ENCODE assay signal across 1 cellular context in the genomic region with DNA sequence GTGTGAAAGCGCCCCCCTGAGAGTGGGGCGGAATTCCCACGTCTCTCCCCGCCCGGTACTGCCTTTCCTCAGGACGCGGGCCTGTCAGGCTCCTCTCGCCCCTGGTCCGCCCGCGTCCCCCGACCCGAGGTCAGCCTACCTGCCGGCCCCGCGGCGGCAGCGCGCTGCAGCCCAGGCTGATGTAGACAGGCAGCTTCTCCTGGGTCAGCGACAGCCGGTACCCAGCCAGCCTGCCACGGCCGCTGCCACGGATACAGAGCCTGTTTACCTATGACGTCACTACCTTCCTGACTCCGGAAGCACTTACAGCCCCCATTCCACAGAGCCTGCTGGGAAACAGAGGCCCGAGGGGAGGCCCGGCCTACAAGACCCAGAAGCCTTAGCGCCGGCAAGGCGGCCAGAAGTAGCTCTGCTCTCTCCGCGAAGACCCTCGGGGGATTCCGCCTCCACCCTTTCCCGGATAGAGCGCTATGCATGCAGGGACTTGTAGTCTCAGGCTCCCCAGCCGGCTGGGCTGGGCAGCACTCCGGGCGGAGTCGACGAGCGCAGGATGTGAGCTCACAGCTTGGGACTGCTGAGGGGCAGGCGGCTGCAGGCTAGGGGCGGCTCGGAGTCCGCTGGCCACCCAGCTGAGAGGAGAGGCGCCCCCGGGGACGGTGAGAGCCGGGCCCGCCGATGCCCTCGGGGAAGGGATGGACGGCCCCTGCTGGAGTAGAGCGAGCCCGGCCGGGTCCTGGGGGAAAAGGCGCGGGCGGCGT.
TF ChIP-seq lines count a peak whose summit lies in the region.

TSS of gene IFT20 (minus strand) at position 272 of the 758 bp plus-strand sequence. CDS start 3,487 bp downstream, outside the sequence.
A gene with protein sequence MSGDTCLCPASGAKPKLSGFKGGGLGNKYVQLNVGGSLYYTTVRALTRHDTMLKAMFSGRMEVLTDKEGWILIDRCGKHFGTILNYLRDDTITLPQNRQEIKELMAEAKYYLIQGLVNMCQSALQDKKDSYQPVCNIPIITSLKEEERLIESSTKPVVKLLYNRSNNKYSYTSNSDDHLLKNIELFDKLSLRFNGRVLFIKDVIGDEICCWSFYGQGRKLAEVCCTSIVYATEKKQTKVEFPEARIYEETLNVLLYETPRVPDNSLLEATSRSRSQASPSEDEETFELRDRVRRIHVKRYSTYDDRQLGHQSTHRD (plus strand): TSS at position 561 of the 758 bp plus-strand sequence. CDS start 3,761 bp downstream, outside the sequence.

TF ChIP-seq in HEK293, 187 proteins besides CTCF, POLR2A, EP300 and RAD21 (continued from another document and continues in another):
- TF ChIP-seq ZNF639 (tag by site-specific recombination; IDR thresholded peaks at IDR 0.05) (peak; percentile 90), ZBTB17 (tag by site-specific recombination; IDR thresholded peaks at IDR 0.05) (peak; percentile 98), ZNF211 (tag by site-specific recombination; IDR thresholded peaks at IDR 0.05; ENCODE audit: low read depth) (no peak), ZNF701 (tag by site-specific recombination; IDR thresholded peaks at IDR 0.05) (no peak), ZNF423 (tag by site-specific recombination; IDR thresholded peaks at IDR 0.05) (no peak), ZNF449 (tag by site-specific recombination; IDR thresholded peaks at IDR 0.05) (peak; percentile 73; the same call in 1 of the 2 replicates), ZNF155 (tag by site-specific recombination; IDR thresholded peaks at IDR 0.05) (no peak), ZNF707 (tag by site-specific recombination; IDR thresholded peaks at IDR 0.05) (no peak), RBAK (tag by site-specific recombination; IDR thresholded peaks at IDR 0.05) (no peak), ZNF785 (tag by site-specific recombination; IDR thresholded peaks at IDR 0.05) (no peak), MZF1 (tag by site-specific recombination; IDR thresholded peaks at IDR 0.05; ENCODE audit: borderline replicate concordance) (no peak), ZNF16 (tag by site-specific recombination; IDR thresholded peaks at IDR 0.05; ENCODE audit: low read depth) (no peak), ZNF610 (tag by site-specific recombination; IDR thresholded peaks at IDR 0.05; ENCODE audit: borderline replicate concordance) (no peak; the same call in 1 of the 2 replicates), EGR2 (tag by site-specific recombination; IDR thresholded peaks at IDR 0.05; ENCODE audit: low read depth) (peak; percentile 88; the same call in 1 of the 2 replicates), ZNF560 (tag by site-specific recombination; IDR thresholded peaks at IDR 0.05; ENCODE audit: borderline replicate concordance) (no peak), ZNF529 (tag by site-specific recombination; IDR thresholded peaks at IDR 0.05; ENCODE audit: insufficient replicate concordance) (no peak), KLF7 (tag by site-specific recombination; IDR thresholded peaks at IDR 0.05; ENCODE audit: borderline replicate concordance) (peak; percentile 66; the same call in 1 of the 2 replicates), ZNF132 (tag by site-specific recombination; IDR thresholded peaks at IDR 0.05; ENCODE audit: borderline replicate concordance) (no peak), ZNF600 (tag by site-specific recombination; IDR thresholded peaks at IDR 0.05) (peak; percentile 43; the same call in 1 of the 2 replicates), ZNF830 (tag by site-specific recombination; IDR thresholded peaks at IDR 0.05; ENCODE audit: low read depth) (no peak), ZSCAN4 (tag by site-specific recombination; IDR thresholded peaks at IDR 0.05) (0 out of 2 replicates have a peak, but pooled peaks have one; percentile 12), ZNF324 (tag by site-specific recombination; IDR thresholded peaks at IDR 0.05) (peak; percentile 66; the same call in 1 of the 2 replicates), TSHZ1 (tag by site-specific recombination; IDR thresholded peaks at IDR 0.05; ENCODE audit: borderline replicate concordance) (0 out of 2 replicates have a peak, but pooled peaks have one; percentile 57), ZNF140 (tag by site-specific recombination; IDR thresholded peaks at IDR 0.05) (no peak), ZNF747 (tag by site-specific recombination; IDR thresholded peaks at IDR 0.05) (no peak), ZNF121 (tag by site-specific recombination; IDR thresholded peaks at IDR 0.05) (no peak), KLF1 (tag by site-specific recombination; IDR thresholded peaks at IDR 0.05) (peak; percentile 10; the same call in 1 of the 2 replicates), ZNF501 (tag by site-specific recombination; IDR thresholded peaks at IDR 0.05) (peak; percentile 71), ZNF585B (tag by site-specific recombination; IDR thresholded peaks at IDR 0.05) (no peak), ZNF335 (tag by site-specific recombination; conservative IDR thresholded peaks at IDR 0.05) (peak; percentile 83), ZNF768 (tag by site-specific recombination; IDR thresholded peaks at IDR 0.05) (no peak), SP7 (tag by site-specific recombination; IDR thresholded peaks at IDR 0.05) (peak; percentile 86), ZNF37A (tag by site-specific recombination; IDR thresholded peaks at IDR 0.05) (no peak), KLF10 (tag by site-specific recombination; IDR thresholded peaks at IDR 0.05) (peak; percentile 63; the same call in 1 of the 2 replicates)
- TF ChIP-seq, protein P1, sequence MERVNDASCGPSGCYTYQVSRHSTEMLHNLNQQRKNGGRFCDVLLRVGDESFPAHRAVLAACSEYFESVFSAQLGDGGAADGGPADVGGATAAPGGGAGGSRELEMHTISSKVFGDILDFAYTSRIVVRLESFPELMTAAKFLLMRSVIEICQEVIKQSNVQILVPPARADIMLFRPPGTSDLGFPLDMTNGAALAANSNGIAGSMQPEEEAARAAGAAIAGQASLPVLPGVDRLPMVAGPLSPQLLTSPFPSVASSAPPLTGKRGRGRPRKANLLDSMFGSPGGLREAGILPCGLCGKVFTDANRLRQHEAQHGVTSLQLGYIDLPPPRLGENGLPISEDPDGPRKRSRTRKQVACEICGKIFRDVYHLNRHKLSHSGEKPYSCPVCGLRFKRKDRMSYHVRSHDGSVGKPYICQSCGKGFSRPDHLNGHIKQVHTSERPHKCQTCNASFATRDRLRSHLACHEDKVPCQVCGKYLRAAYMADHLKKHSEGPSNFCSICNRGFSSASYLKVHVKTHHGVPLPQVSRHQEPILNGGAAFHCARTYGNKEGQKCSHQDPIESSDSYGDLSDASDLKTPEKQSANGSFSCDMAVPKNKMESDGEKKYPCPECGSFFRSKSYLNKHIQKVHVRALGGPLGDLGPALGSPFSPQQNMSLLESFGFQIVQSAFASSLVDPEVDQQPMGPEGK (tag by site-specific recombination; IDR thresholded peaks at IDR 0.05): peak; percentile 65
- TF ChIP-seq, protein P2, sequence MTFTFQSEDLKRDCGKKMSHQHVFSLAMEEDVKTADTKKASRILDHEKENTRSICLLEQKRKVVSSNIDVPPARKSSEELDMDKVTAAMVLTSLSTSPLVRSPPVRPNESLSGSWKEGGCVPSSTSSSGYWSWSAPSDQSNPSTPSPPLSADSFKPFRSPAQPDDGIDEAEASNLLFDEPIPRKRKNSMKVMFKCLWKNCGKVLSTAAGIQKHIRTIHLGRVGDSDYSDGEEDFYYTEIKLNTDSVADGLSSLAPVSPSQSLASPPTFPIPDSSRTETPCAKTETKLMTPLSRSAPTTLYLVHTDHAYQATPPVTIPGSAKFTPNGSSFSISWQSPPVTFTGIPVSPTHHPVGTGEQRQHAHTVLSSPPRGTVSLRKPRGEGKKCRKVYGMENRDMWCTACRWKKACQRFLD (tag by site-specific recombination; IDR thresholded peaks at IDR 0.05): no peak
- TF ChIP-seq, protein P3, sequence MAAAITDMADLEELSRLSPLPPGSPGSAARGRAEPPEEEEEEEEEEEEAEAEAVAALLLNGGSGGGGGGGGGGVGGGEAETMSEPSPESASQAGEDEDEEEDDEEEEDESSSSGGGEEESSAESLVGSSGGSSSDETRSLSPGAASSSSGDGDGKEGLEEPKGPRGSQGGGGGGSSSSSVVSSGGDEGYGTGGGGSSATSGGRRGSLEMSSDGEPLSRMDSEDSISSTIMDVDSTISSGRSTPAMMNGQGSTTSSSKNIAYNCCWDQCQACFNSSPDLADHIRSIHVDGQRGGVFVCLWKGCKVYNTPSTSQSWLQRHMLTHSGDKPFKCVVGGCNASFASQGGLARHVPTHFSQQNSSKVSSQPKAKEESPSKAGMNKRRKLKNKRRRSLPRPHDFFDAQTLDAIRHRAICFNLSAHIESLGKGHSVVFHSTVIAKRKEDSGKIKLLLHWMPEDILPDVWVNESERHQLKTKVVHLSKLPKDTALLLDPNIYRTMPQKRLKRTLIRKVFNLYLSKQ (tag by site-specific recombination; IDR thresholded peaks at IDR 0.05; ENCODE audit: borderline replicate concordance): no peak
- TF ChIP-seq, protein P4, sequence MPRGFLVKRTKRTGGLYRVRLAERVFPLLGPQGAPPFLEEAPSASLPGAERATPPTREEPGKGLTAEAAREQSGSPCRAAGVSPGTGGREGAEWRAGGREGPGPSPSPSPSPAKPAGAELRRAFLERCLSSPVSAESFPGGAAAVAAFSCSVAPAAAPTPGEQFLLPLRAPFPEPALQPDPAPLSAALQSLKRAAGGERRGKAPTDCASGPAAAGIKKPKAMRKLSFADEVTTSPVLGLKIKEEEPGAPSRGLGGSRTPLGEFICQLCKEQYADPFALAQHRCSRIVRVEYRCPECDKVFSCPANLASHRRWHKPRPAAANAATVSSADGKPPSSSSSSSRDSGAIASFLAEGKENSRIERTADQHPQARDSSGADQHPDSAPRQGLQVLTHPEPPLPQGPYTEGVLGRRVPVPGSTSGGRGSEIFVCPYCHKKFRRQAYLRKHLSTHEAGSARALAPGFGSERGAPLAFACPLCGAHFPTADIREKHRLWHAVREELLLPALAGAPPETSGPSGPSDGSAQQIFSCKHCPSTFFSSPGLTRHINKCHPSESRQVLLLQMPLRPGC (tag by site-specific recombination; IDR thresholded peaks at IDR 0.05): peak; percentile 54; the same call in 1 of the 2 replicates
- TF ChIP-seq, protein P5, sequence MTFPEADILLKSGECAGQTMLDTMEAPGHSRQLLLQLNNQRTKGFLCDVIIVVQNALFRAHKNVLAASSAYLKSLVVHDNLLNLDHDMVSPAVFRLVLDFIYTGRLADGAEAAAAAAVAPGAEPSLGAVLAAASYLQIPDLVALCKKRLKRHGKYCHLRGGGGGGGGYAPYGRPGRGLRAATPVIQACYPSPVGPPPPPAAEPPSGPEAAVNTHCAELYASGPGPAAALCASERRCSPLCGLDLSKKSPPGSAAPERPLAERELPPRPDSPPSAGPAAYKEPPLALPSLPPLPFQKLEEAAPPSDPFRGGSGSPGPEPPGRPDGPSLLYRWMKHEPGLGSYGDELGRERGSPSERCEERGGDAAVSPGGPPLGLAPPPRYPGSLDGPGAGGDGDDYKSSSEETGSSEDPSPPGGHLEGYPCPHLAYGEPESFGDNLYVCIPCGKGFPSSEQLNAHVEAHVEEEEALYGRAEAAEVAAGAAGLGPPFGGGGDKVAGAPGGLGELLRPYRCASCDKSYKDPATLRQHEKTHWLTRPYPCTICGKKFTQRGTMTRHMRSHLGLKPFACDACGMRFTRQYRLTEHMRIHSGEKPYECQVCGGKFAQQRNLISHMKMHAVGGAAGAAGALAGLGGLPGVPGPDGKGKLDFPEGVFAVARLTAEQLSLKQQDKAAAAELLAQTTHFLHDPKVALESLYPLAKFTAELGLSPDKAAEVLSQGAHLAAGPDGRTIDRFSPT (tag by site-specific recombination; IDR thresholded peaks at IDR 0.05): 0 out of 2 replicates have a peak, but pooled peaks have one; percentile 23
